ENCODE assay signal across 9 cellular contexts in genomic region chr11:102361100-102362021, GRCh38. TPM values are rescaled to one million over a fixed set of nuclear protein-coding genes. Genes with fewer than 3 reads are reported as not detected.
A peak's percentile ranks its signal among the peaks of the same experiment; 100 is the strongest.
DNase-seq lines count a peak whose midpoint lies in the region; ATAC-seq lines count a peak whose summit lies in the region.
"Had no signal": no experiment of that assay in that cellular context is flagged by ENCODE, and none has a peak within 500 bp of the region (broad histone marks: within the 10 kb centered on the region; RNA-seq: fewer than 3 reads in every experiment).

No MANE protein-coding gene starts in this region.

- peaks cover 52% of the 10 kb centered on the region for H3K36me3 Mint-ChIP-seq in memory B cell

- DNase-seq in T-helper 2 cell (peak in 3 of 5 experiments; percentile 37 to 65 (median 41)), memory B cell (ENCODE audit: low spot score in 2 of 2) (no peak), A172 (ENCODE audit: low spot score) (no peak), NCI-H510A treated with DMSO at 0.1 percent for 48 hours (lab: John Stamatoyannopoulos, UW) (no peak), medulla oblongata (ENCODE audit: extremely low spot score) (no peak)
- DNase-seq: NCI-H2081 treated with DMSO at 0.1 percent for 48 hours had no signal

- no peaks in the 10 kb centered on the region for H3K27me3 Mint-ChIP-seq in memory B cell

- peaks cover 3% of the 10 kb centered on the region for H3K9me3 Mint-ChIP-seq in memory B cell

- peaks cover 23% of the 10 kb centered on the region for H3K4me1 Mint-ChIP-seq in memory B cell

- H3K4me3 Mint-ChIP-seq in memory B cell, result no peak overlapping the region

- ATAC-seq in GM18907 (IDR thresholded peaks at IDR 0.05; ENCODE audit: unreplicated experiment) (peak; percentile 99), HG02759 (IDR thresholded peaks at IDR 0.05; ENCODE audit: unreplicated experiment) (peak; percentile 94), memory B cell (ENCODE audit: low read depth) (peak; percentile 54), HG02938 (IDR thresholded peaks at IDR 0.05; ENCODE audit: unreplicated experiment) (no peak)

- H3K27ac Mint-ChIP-seq in memory B cell, result no peak overlapping the region

RNA-seq across cellular contexts. Expression of gene BIRC2, which starts 14.3 kb away (rescaled TPM):
- total RNA-seq in A172 (2014; rRNA removed; shearing (Covaris generic)), result 54.8 and 77.1 TPM in 2 replicates

RNA-seq across cellular contexts. Expression of gene BIRC3, which starts 44.1 kb away (rescaled TPM):
- total RNA-seq in A172 (2014; rRNA removed; shearing (Covaris generic)), result 7.0 and 11.6 TPM in 2 replicates

Comparison
In these comparisons a context has a peak if more than half of its experiments do, and no peak if none do; other contexts are left out.
1. DNase-seq: peak in T-helper 2 cell (3 of 5); none in memory B cell (0 of 2), A172 (single experiment), NCI-H510A treated with DMSO at 0.1 percent for 48 hours (single experiment) and medulla oblongata (single experiment).